Comparison of ENCODE assay signal across 22 cellular contexts in genomic region chr10:104085801-104086400, GRCh38. TPM values are rescaled to one million over a fixed set of nuclear protein-coding genes. Genes with fewer than 3 reads are reported as not detected.
DNase-seq lines count a peak whose midpoint lies in the region; ATAC-seq and TF ChIP-seq lines count a peak whose summit lies in the region.
"Had no signal": no experiment of that assay in that cellular context is flagged by ENCODE, and none has a peak within 500 bp of the region (broad histone marks: within the 10 kb centered on the region; RNA-seq: fewer than 3 reads in every experiment).

Gene COL17A1 (minus strand): TSS chr10:104085880. CDS start chr10:104080673, 5,207 bp downstream.

- no peak within 1 kb of the TSS for H3K4ac ChIP-seq in trophoblast cell (ENCODE audit: low read depth, low read length)

- H2BK12ac ChIP-seq in trophoblast cell (ENCODE audit: low read length), result peak within 1 kb of the TSS; percentile 91

- H3K18ac ChIP-seq in trophoblast cell (ENCODE audit: low read length), result no peak within 1 kb of the TSS

- peak within 1 kb of the TSS; percentile 88 for H4K91ac ChIP-seq in trophoblast cell (ENCODE audit: low read depth, low read length)

- intact Hi-C loops in Caco-2 (cut with micrococcal nuclease; ENCODE audit: unreplicated experiment), result no loop called here
- intact Hi-C loops in PC-3 (cut with micrococcal nuclease), result no loop called here

- no peaks in the 10 kb centered on the region for H3K36me3 Mint-ChIP-seq in Caco-2 (ENCODE audit: insufficient read depth, unreplicated experiment)
- H3K36me3 Mint-ChIP-seq: CD14-positive monocyte; immature natural killer cell; naive thymus-derived CD4-positive, alpha-beta T cell had no signal

- H3K79me1 ChIP-seq in trophoblast cell (ENCODE audit: low read length), result peaks cover 13% of the 10 kb centered on the region

- POLR2A ChIA-PET in Caco-2 (lab: Charles Lee) (no interaction called here), PC-3 (lab: Charles Lee; ENCODE audit: unreplicated experiment) (interaction anchor here (0.6 kb wide), 1 partner anchor 36 kb away, joined by 6 read pairs; the partner anchor contains the start of gene SFR1)

- BruUV-seq in Caco-2 (replicated peaks; lab: Mats Ljungman, UMichigan) (no TSS peak), PC-3 (replicated peaks; lab: Mats Ljungman, UMichigan) (no TSS peak)

- H2BK120ac ChIP-seq in trophoblast cell (ENCODE audit: insufficient read depth, low read length, poor library complexity), result no peak within 1 kb of the TSS

- no peaks in the 10 kb centered on the region for H3K27me3 Mint-ChIP-seq in Caco-2 (ENCODE audit: insufficient read depth, unreplicated experiment)
- H3K27me3 Mint-ChIP-seq: activated CD4-positive, alpha-beta T cell treated with anti-CD3 and anti-CD28 coated beads for 36 hours had no signal

- CTCF ChIA-PET in Caco-2 (lab: Charles Lee), result no interaction called here
- CTCF ChIA-PET in PC-3 (lab: Charles Lee), result no interaction called here

- H3K36me3 ChIP-seq in Caco-2 (ENCODE audit: control insufficient read depth, insufficient read depth, low read length) (no peaks in the 10 kb centered on the region), PC-3 (ENCODE audit: low read depth, low read length) (no peaks in the 10 kb centered on the region), trophoblast cell (ENCODE audit: control insufficient read depth in 1 of 2, insufficient read depth in 2 of 2, low read length in 2 of 2) (no peaks in the 10 kb centered on the region)
- no peaks in the 10 kb centered on the region for H3K36me3 ChIP-seq in effector memory CD4-positive, alpha-beta T cell (ENCODE audit: control insufficient read depth, insufficient read depth, low read length)
- H3K36me3 ChIP-seq: lower lobe of right lung, SJCRH30, tibial artery had no signal

- peak within 1 kb of the TSS; percentile 46 for H3K27ac ChIP-seq in PC-3 (ENCODE audit: low read length)
- H3K27ac ChIP-seq in trophoblast cell (ENCODE audit: low read depth, low read length), result no peak within 1 kb of the TSS
- H3K27ac ChIP-seq in effector memory CD4-positive, alpha-beta T cell (ENCODE audit: insufficient read depth, low read length, poor library complexity, severe bottlenecking), result no peak within 1 kb of the TSS
- H3K27ac ChIP-seq: lower lobe of right lung, SJCRH30, tibial artery had no signal

- no CpG with 5 or more reads among the region's 3 CpGs for WGBS in trophoblast cell (ENCODE audit: extremely low coverage, insufficient coverage, insufficient read length)

- H3K9me3 ChIP-seq in Caco-2 (no peaks in the 10 kb centered on the region), PC-3 (ENCODE audit: low read length) (no peaks in the 10 kb centered on the region), trophoblast cell (ENCODE audit: insufficient read depth, low read depth, low read length) (no peaks in the 10 kb centered on the region)
- H3K9me3 ChIP-seq in effector memory CD4-positive, alpha-beta T cell (ENCODE audit: control insufficient read depth, low read length), result no peaks in the 10 kb centered on the region
- H3K9me3 ChIP-seq: A549, lower lobe of right lung, SJCRH30, tibial artery had no signal

- H2AFZ ChIP-seq in PC-3 (ENCODE audit: low read length) (peak within 1 kb of the TSS; percentile 61; the same call in 1 of the 2 replicates), trophoblast cell (ENCODE audit: insufficient read depth, low read length, poor library complexity) (no peak within 1 kb of the TSS)

- no peak for TF ChIP-seq CTCF in Caco-2 (IDR thresholded peaks at IDR 0.05; ENCODE audit: insufficient read depth in 1 of 2, low read depth in 1 of 2, low read length in 1 of 2, severe bottlenecking in 1 of 2, unreplicated experiment in 1 of 2)
- no peak for TF ChIP-seq CTCF in PC-3 (conservative IDR thresholded peaks at IDR 0.05; ENCODE audit: low read depth, low read length)
- no peak for TF ChIP-seq CTCF in epithelial cell of esophagus (IDR thresholded peaks at IDR 0.05; ENCODE audit: insufficient read depth, low read depth, low read length, missing control alignments)

- peak within 1 kb of the TSS; percentile 7 for H3K27ac Mint-ChIP-seq in Caco-2 (ENCODE audit: unreplicated experiment)
- H3K27ac Mint-ChIP-seq: activated CD4-positive, alpha-beta T cell treated with anti-CD3 and anti-CD28 coated beads for 36 hours; CD14-positive monocyte; naive thymus-derived CD4-positive, alpha-beta T cell had no signal

- H3K4me3 Mint-ChIP-seq in Caco-2 (ENCODE audit: unreplicated experiment), result no peak within 1 kb of the TSS
- H3K4me3 Mint-ChIP-seq: activated CD4-positive, alpha-beta T cell treated with anti-CD3 and anti-CD28 coated beads for 36 hours; CD14-positive monocyte; immature natural killer cell; naive thymus-derived CD4-positive, alpha-beta T cell had no signal

- H3K14ac ChIP-seq in trophoblast cell (ENCODE audit: low read length), result no peak within 1 kb of the TSS

- no peaks in the 10 kb centered on the region for H3K79me2 ChIP-seq in PC-3 (ENCODE audit: low read length)
- no peaks in the 10 kb centered on the region for H3K79me2 ChIP-seq in trophoblast cell (ENCODE audit: control insufficient read depth, insufficient read depth, low read length, poor library complexity)

- H3F3A ChIP-seq in PC-3 (ENCODE audit: low read length, unreplicated experiment), result no peaks in the 10 kb centered on the region

- H4K12ac ChIP-seq in trophoblast cell (ENCODE audit: low read depth, low read length), result no peak within 1 kb of the TSS

- no peak for ATAC-seq in PC-3
- ATAC-seq: A549; activated CD4-positive, alpha-beta T cell treated with anti-CD3 and anti-CD28 coated beads for 36 hours; naive thymus-derived CD4-positive, alpha-beta T cell had no signal

- no peaks in the 10 kb centered on the region for H3K9me3 Mint-ChIP-seq in Caco-2 (ENCODE audit: unreplicated experiment)
- H3K9me3 Mint-ChIP-seq: CD14-positive monocyte; immature natural killer cell; naive thymus-derived CD4-positive, alpha-beta T cell had no signal

- no peaks in the 10 kb centered on the region for H3K9me2 ChIP-seq in PC-3 (replicated peaks; ENCODE audit: low read length)

- peaks cover 16% of the 10 kb centered on the region for H3K4me1 Mint-ChIP-seq in Caco-2 (ENCODE audit: low read depth, unreplicated experiment)
- H3K4me1 Mint-ChIP-seq: CD14-positive monocyte, immature natural killer cell had no signal

- H4K8ac ChIP-seq in trophoblast cell (ENCODE audit: low read depth, low read length), result no peak within 1 kb of the TSS

- H3K27me3 ChIP-seq in Caco-2 (replicated peaks; ENCODE audit: control insufficient read depth, insufficient read depth, low read length) (no peaks in the 10 kb centered on the region), PC-3 (ENCODE audit: low read length) (no peaks in the 10 kb centered on the region), trophoblast cell (ENCODE audit: insufficient read depth, low read length) (no peaks in the 10 kb centered on the region)
- H3K27me3 ChIP-seq in effector memory CD4-positive, alpha-beta T cell (replicated peaks; ENCODE audit: control insufficient read depth, insufficient read depth, low read length, poor library complexity, severe bottlenecking), result no peaks in the 10 kb centered on the region
- H3K27me3 ChIP-seq: SJCRH30, tibial artery had no signal

- H2AK5ac ChIP-seq in trophoblast cell (ENCODE audit: low read length), result peak within 1 kb of the TSS; percentile 86

- DNase-seq in Caco-2, result no peak
- DNase-seq in PC-3, result peak; percentile 18
- peak; percentile 84 for DNase-seq in epithelial cell of esophagus (ENCODE audit: low read depth)
- DNase-seq in trophoblast cell, result peak in 1 of 2 donors; percentile 37
- DNase-seq in DMS53 (lab: John Stamatoyannopoulos, UW), result no peak
- DNase-seq in UCSD-AML1 (lab: John Stamatoyannopoulos, UW; ENCODE audit: unreplicated experiment), result no peak
- DNase-seq in COLO829 (ENCODE audit: low spot score), result no peak
- DNase-seq in effector memory CD4-positive, alpha-beta T cell, result no peak
- DNase-seq: activated CD4-positive, alpha-beta T cell treated with anti-CD3 and anti-CD28 coated beads for 36 hours; activated effector memory CD4-positive, alpha-beta T cell treated with anti-CD3 and anti-CD28 coated beads, Interleukin-2, amount 50 U/mL, for 16 hours; amygdala; DND-41; erythroblast; head of caudate nucleus; immature natural killer cell; lower lobe of right lung; naive thymus-derived CD4-positive, alpha-beta T cell; NCI-H524; SJCRH30; tibial artery had no signal

- H3K4me1 ChIP-seq in Caco-2 (peaks cover 7% of the 10 kb centered on the region), PC-3 (ENCODE audit: insufficient read depth, low read length) (peaks cover 15% of the 10 kb centered on the region), trophoblast cell (ENCODE audit: control insufficient read depth in 1 of 2, insufficient read depth in 2 of 2, low read length in 2 of 2) (peaks cover 5 to 10% of the 10 kb centered on the region in 2 experiments)
- no peaks in the 10 kb centered on the region for H3K4me1 ChIP-seq in effector memory CD4-positive, alpha-beta T cell (ENCODE audit: control insufficient read depth, insufficient read depth, low read length, poor library complexity, severe bottlenecking)
- H3K4me1 ChIP-seq: lower lobe of right lung, SJCRH30, tibial artery had no signal

- H3K23ac ChIP-seq in trophoblast cell (ENCODE audit: low read length), result no peak within 1 kb of the TSS

- H4K20me1 ChIP-seq in PC-3 (ENCODE audit: low read length), result no peaks in the 10 kb centered on the region

- H3K4me2 ChIP-seq in PC-3 (ENCODE audit: low read length) (peak within 1 kb of the TSS; percentile 63), trophoblast cell (ENCODE audit: low read length) (no peak within 1 kb of the TSS)
- H3K4me2 ChIP-seq: A549 had no signal

- H3K9ac ChIP-seq in PC-3 (ENCODE audit: low read length) (no peak within 1 kb of the TSS), trophoblast cell (ENCODE audit: low read length) (no peak within 1 kb of the TSS)

- no peak within 1 kb of the TSS for H2BK5ac ChIP-seq in trophoblast cell (ENCODE audit: low read depth, low read length, poor library complexity)

- H3K4me3 ChIP-seq in Caco-2 (ENCODE audit: low read depth, low read length) (no peak within 1 kb of the TSS), PC-3 (ENCODE audit: low read length) (no peak within 1 kb of the TSS), epithelial cell of esophagus (ENCODE audit: low read length) (peak within 1 kb of the TSS; percentile 83), trophoblast cell (ENCODE audit: low read depth, low read length) (no peak within 1 kb of the TSS)
- no peak within 1 kb of the TSS for H3K4me3 ChIP-seq in effector memory CD4-positive, alpha-beta T cell (ENCODE audit: insufficient read depth, low read depth, low read length, poor library complexity, severe bottlenecking)
- H3K4me3 ChIP-seq: A549, lower lobe of right lung, SJCRH30, tibial artery had no signal

RNA-seq across cellular contexts. Expression of gene COL17A1, which starts in this region (rescaled TPM):
- total RNA-seq in Caco-2 (2022), result 0.45 and 0.49 TPM in 2 replicates
- 1.2 and 1.6 TPM in 2 replicates for total RNA-seq in PC-3 (2014; rRNA removed)
- 30.7 and 35.0 TPM in 2 replicates for polyA plus RNA-seq in trophoblast cell (2013)
- total RNA-seq: activated CD4-positive, alpha-beta T cell treated with anti-CD3 and anti-CD28 coated beads for 36 hours; naive thymus-derived CD4-positive, alpha-beta T cell; SJCRH30 had no signal
- polyA plus RNA-seq: CD14-positive monocyte; immature natural killer cell; naive thymus-derived CD4-positive, alpha-beta T cell had no signal

Comparison
In these comparisons a context has a peak if more than half of its experiments do, and no peak if none do; other contexts are left out.
1. DNase-seq: peak in PC-3 (single experiment) and epithelial cell of esophagus (single experiment); none in Caco-2 (0 of 2), DMS53 (single experiment), UCSD-AML1 (single experiment), COLO829 (single experiment) and effector memory CD4-positive, alpha-beta T cell (0 of 3).